Comparison of ENCODE assay signal across 1 cellular context in genomic region chr6:157727629-157728182, GRCh38.
TF ChIP-seq lines count a peak whose summit lies in the region.

No MANE protein-coding gene starts in this region.

TF ChIP-seq in H1, 55 proteins besides CTCF, POLR2A, EP300 and RAD21 (continued from another document):
- TF ChIP-seq RNF2 (IDR thresholded peaks at IDR 0.05; ENCODE audit: borderline replicate concordance, low read depth, low read length, missing control alignments, poor library complexity, severe bottlenecking) = no peak
- no peak for TF ChIP-seq TBP (IDR thresholded peaks at IDR 0.05; ENCODE audit: low read depth, low read length)
- no peak for TF ChIP-seq RFX5 (IDR thresholded peaks at IDR 0.05; ENCODE audit: borderline replicate concordance, low read depth, low read length)
- no peak for TF ChIP-seq NANOG (IDR thresholded peaks at IDR 0.05; ENCODE audit: insufficient read depth, low read depth, low read length, poor library complexity, severe bottlenecking)
- no peak for TF ChIP-seq ASH2L (IDR thresholded peaks at IDR 0.05; ENCODE audit: low read length)
- TF ChIP-seq GABPA (IDR thresholded peaks at IDR 0.05; ENCODE audit: borderline replicate concordance, insufficient read depth, low read length) = no peak
- no peak for TF ChIP-seq TEAD4 (IDR thresholded peaks at IDR 0.05; ENCODE audit: low read depth, low read length)
